ENCODE assay signal across 8 cellular contexts in the genomic region with DNA sequence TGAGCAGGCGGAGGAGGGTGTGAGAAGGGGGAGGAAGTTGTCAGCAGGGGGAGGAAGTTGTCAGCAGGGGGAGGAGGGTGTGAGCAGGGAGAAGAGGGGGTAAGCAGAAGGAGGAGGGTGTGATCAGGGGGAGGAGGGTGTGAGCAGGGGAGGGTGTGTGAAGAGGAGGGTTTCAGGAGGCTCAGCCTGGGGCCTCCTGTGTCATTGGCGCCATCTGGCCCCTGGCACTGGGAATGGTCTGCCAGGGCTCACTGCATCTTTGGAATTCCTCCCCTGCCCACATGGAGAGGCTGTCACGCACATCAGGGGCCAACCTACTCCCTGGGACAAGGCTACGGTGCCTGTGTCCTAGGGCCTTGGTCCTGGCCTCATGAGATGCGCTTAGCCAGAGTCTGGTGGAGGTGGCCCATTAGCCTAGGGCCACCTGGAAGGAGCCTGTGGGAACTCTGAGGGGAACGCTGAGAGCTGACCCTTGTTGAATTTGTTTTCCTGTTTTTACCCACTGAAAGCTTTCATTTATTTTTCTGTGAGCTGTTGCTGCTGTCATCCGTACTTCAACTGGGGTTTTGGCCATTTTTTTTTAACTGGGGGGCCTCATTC. TPM values are rescaled to one million over a fixed set of nuclear protein-coding genes. Genes with fewer than 3 reads are reported as not detected.
DNase-seq lines count a peak whose midpoint lies in the region; ATAC-seq, FAIRE-seq and TF ChIP-seq lines count a peak whose summit lies in the region.

No MANE protein-coding gene starts in this region.

- H3K36me3 ChIP-seq in endodermal cell (ENCODE audit: control insufficient read depth, insufficient read depth, low read length) (no peaks in the 10 kb centered on the region), pancreas (no peaks in the 10 kb centered on the region)

- no peaks in the 10 kb centered on the region for H3K36me3 Mint-ChIP-seq in HFFc6 (ENCODE audit: low read depth)
- no peaks in the 10 kb centered on the region for H3K36me3 Mint-ChIP-seq in endodermal cell (ENCODE audit: low read depth)

- H3K9me3 Mint-ChIP-seq in HFFc6 (no peaks in the 10 kb centered on the region), endodermal cell (peaks cover 4% of the 10 kb centered on the region)

- peaks cover 6% of the 10 kb centered on the region; the same call in 1 of the 2 replicates for H3K4me1 Mint-ChIP-seq in HFFc6 (ENCODE audit: low read depth)
- H3K4me1 Mint-ChIP-seq in endodermal cell: no peaks in the 10 kb centered on the region

- peaks cover 4% of the 10 kb centered on the region for H3K9me3 ChIP-seq in endodermal cell (ENCODE audit: control insufficient read depth, low read length)
- H3K9me3 ChIP-seq in pancreas: no peaks in the 10 kb centered on the region

- no peak overlapping the region for H3K9ac ChIP-seq in endodermal cell (ENCODE audit: extremely low read depth, low read length, poor library complexity, severe bottlenecking)

- H3K4me1 ChIP-seq in endodermal cell (ENCODE audit: control insufficient read depth, insufficient read depth, low read length) (no peaks in the 10 kb centered on the region), pancreas (no peaks in the 10 kb centered on the region)

- no peak overlapping the region for H3K27ac Mint-ChIP-seq in HFFc6
- no peak overlapping the region for H3K27ac Mint-ChIP-seq in endodermal cell

- H3K4me3 ChIP-seq in endodermal cell (ENCODE audit: low read length) (no peak overlapping the region), pancreas (no peak overlapping the region)

- peak; percentile 53 for TF ChIP-seq CTCF in HFFc6 (IDR thresholded peaks at IDR 0.05)
- TF ChIP-seq CTCF in endodermal cell (conservative IDR thresholded peaks at IDR 0.05): peak; percentile 49
- TF ChIP-seq CTCF in pancreas (IDR thresholded peaks at IDR 0.05): no peak

- H3K27me3 Mint-ChIP-seq in HFFc6 (ENCODE audit: insufficient read depth) (peaks cover 14% of the 10 kb centered on the region), endodermal cell (ENCODE audit: insufficient read depth) (peaks cover 55% of the 10 kb centered on the region)

- H3K4me3 Mint-ChIP-seq in HFFc6 (no peak overlapping the region), endodermal cell (no peak overlapping the region)

- intact Hi-C loops in pancreas (cut with DNase I): no loop called here

- ATAC-seq in pancreas (peak in 3 of 4 donors; percentile 25 to 27 (median 26)), HG03520 (IDR thresholded peaks at IDR 0.05; ENCODE audit: unreplicated experiment) (no peak), GM18517 (IDR thresholded peaks at IDR 0.05; ENCODE audit: unreplicated experiment) (no peak), HG03442 (IDR thresholded peaks at IDR 0.05; ENCODE audit: unreplicated experiment) (no peak)

- H3K27me3 ChIP-seq in endodermal cell (ENCODE audit: control insufficient read depth, insufficient read depth, low read length, poor library complexity, severe bottlenecking) (peaks cover 34% of the 10 kb centered on the region), pancreas (peaks cover 0 to 8% (median 0%) of the 10 kb centered on the region in 4 donors)

- DNase-seq in DMS153 treated with DMSO at 0.1 percent for 48 hours (lab: John Stamatoyannopoulos, UW; ENCODE audit: unreplicated experiment) (peak; percentile 71), HFFc6 (peak; percentile 46), RKO (ENCODE audit: low spot score) (peak; percentile 59), endodermal cell (peak; percentile 76), pancreas (peak in 3 of 6 donors; percentile 7 to 35 (median 30))

- H3K27ac ChIP-seq in endodermal cell (ENCODE audit: low read depth, low read length): no peak overlapping the region
- H3K27ac ChIP-seq in pancreas: no peak overlapping the region

- no peak for FAIRE-seq in pancreas (lab: Jason Lieb, UNC)

- WGBS in endodermal cell (ENCODE audit: insufficient coverage in 1 of 2, insufficient read length in 1 of 2), 2 experiments: 79 to 82% methylated on average over 4 to 7 of the region's 7 CpGs
- WGBS in pancreas, 2 donors: 80 to 82% methylated on average over 7 of the region's 7 CpGs

RNA-seq across cellular contexts. Expression of gene CAMK2B, which starts 18.0 kb away (rescaled TPM):
- under 1 TPM in 2 of 6 experiments, not detected in 4; 0.11 to 0.41 TPM for total RNA-seq in HFFc6 (2021; fragmentation: NEBNext Ultra II Directional; extraction: Animal tissue kit (Norgen Biotek cat#: 25700))
- total RNA-seq in endodermal cell: under 1 TPM in 1 of 2 donors, not detected in 1; 0.26 TPM
- polyA plus RNA-seq in endodermal cell (2013, experiment 1 of 2): 0.32 TPM
- 1.6 TPM for polyA plus RNA-seq in endodermal cell (2013, experiment 2 of 2)
- total RNA-seq in pancreas: 1 to 10 TPM in 4 of 6 donors, under 1 TPM in 2; 0.83 to 2.7 (median 1.8) TPM
- 10 to 100 TPM; 11.6 to 34.0 TPM for polyA plus RNA-seq in pancreas

Comparison
In these comparisons a context has a peak if more than half of its experiments do, and no peak if none do; other contexts are left out.
1. CTCF ChIP-seq: peak in HFFc6 (single experiment) and endodermal cell (single experiment); none in pancreas (0 of 4).
2. ATAC-seq: peak in pancreas (3 of 4); none in HG03520 (single experiment), GM18517 (single experiment) and HG03442 (single experiment).